ENCODE assay signal across 9 cellular contexts in genomic region chr6:22470454-22471368, GRCh38.
DNase-seq lines count a peak whose midpoint lies in the region; ATAC-seq and TF ChIP-seq lines count a peak whose summit lies in the region.
"Had no signal": no experiment of that assay in that cellular context is flagged by ENCODE, and none has a peak within 500 bp of the region (broad histone marks: within the 10 kb centered on the region; RNA-seq: fewer than 3 reads in every experiment).

No MANE protein-coding gene starts in this region.

- no peak overlapping the region for H3K4me3 Mint-ChIP-seq in progenitor cell of endocrine pancreas (ENCODE audit: low read depth)
- H3K4me3 Mint-ChIP-seq in activated T-cell treated with anti-CD3 and anti-CD28 coated beads, Interleukin-2, amount 50 U/mL, for 24 hours, result no peak overlapping the region
- H3K4me3 Mint-ChIP-seq in stimulated activated memory B cell treated with anti-CD40 and anti-IgM and Interleukin-4, amounts not matched to agents 10 μg/mL and 1 μg/mL and 100 μg/mL, for 72 hours, result no peak overlapping the region
- H3K4me3 Mint-ChIP-seq: activated T-cell treated with anti-CD3 and anti-CD28 coated beads, Interleukin-2, amount 50 U/mL, for 72 hours had no signal

- H3K4me3 ChIP-seq in epithelial cell of proximal tubule (ENCODE audit: low read depth, low read length), result no peak overlapping the region

- ATAC-seq in HG02938 (IDR thresholded peaks at IDR 0.05; ENCODE audit: unreplicated experiment), result no peak
- ATAC-seq in stimulated activated memory B cell treated with anti-CD40 and anti-IgM and Interleukin-4, amounts not matched to agents 10 μg/mL and 1 μg/mL and 100 μg/mL, for 72 hours, result no peak
- ATAC-seq: activated T-cell treated with anti-CD3 and anti-CD28 coated beads, Interleukin-2, amount 50 U/mL, for 72 hours had no signal

- H3K27me3 Mint-ChIP-seq in progenitor cell of endocrine pancreas, result no peaks in the 10 kb centered on the region
- no peaks in the 10 kb centered on the region for H3K27me3 Mint-ChIP-seq in activated T-cell treated with anti-CD3 and anti-CD28 coated beads, Interleukin-2, amount 50 U/mL, for 24 hours
- H3K27me3 Mint-ChIP-seq in stimulated activated memory B cell treated with anti-CD40 and anti-IgM and Interleukin-4, amounts not matched to agents 10 μg/mL and 1 μg/mL and 100 μg/mL, for 72 hours, result no peaks in the 10 kb centered on the region

- H3K27ac Mint-ChIP-seq in progenitor cell of endocrine pancreas, result peak overlapping the region; percentile 30
- no peak overlapping the region for H3K27ac Mint-ChIP-seq in activated T-cell treated with anti-CD3 and anti-CD28 coated beads, Interleukin-2, amount 50 U/mL, for 24 hours
- no peak overlapping the region for H3K27ac Mint-ChIP-seq in stimulated activated memory B cell treated with anti-CD40 and anti-IgM and Interleukin-4, amounts not matched to agents 10 μg/mL and 1 μg/mL and 100 μg/mL, for 72 hours
- H3K27ac Mint-ChIP-seq: activated T-cell treated with anti-CD3 and anti-CD28 coated beads, Interleukin-2, amount 50 U/mL, for 72 hours had no signal

- H3K4me1 Mint-ChIP-seq in progenitor cell of endocrine pancreas (ENCODE audit: low read depth), result peaks cover 39% of the 10 kb centered on the region
- no peaks in the 10 kb centered on the region for H3K4me1 Mint-ChIP-seq in activated T-cell treated with anti-CD3 and anti-CD28 coated beads, Interleukin-2, amount 50 U/mL, for 24 hours (ENCODE audit: low read depth)
- H3K4me1 Mint-ChIP-seq in stimulated activated memory B cell treated with anti-CD40 and anti-IgM and Interleukin-4, amounts not matched to agents 10 μg/mL and 1 μg/mL and 100 μg/mL, for 72 hours, result no peaks in the 10 kb centered on the region

- TF ChIP-seq CTCF in epithelial cell of proximal tubule (conservative IDR thresholded peaks at IDR 0.05; ENCODE audit: low read depth, low read length) (peak; percentile 41), progenitor cell of endocrine pancreas (IDR thresholded peaks at IDR 0.05; ENCODE audit: unreplicated experiment) (peak; percentile 31)

- peaks cover 3% of the 10 kb centered on the region for H3K36me3 Mint-ChIP-seq in progenitor cell of endocrine pancreas (ENCODE audit: insufficient read depth)
- H3K36me3 Mint-ChIP-seq in activated T-cell treated with anti-CD3 and anti-CD28 coated beads, Interleukin-2, amount 50 U/mL, for 24 hours (ENCODE audit: low read depth), result no peaks in the 10 kb centered on the region
- H3K36me3 Mint-ChIP-seq in stimulated activated memory B cell treated with anti-CD40 and anti-IgM and Interleukin-4, amounts not matched to agents 10 μg/mL and 1 μg/mL and 100 μg/mL, for 72 hours, result no peaks in the 10 kb centered on the region

- DNase-seq in Daoy (ENCODE audit: low read depth), result peak; percentile 65
- peak; percentile 9 for DNase-seq in NCI-H526 treated with DMSO at 0.1 percent for 48 hours (lab: John Stamatoyannopoulos, UW)
- no peak for DNase-seq in epithelial cell of proximal tubule (ENCODE audit: low read depth)
- DNase-seq in progenitor cell of endocrine pancreas (ENCODE audit: low spot score, unreplicated experiment), result no peak
- no peak for DNase-seq in activated T-cell treated with anti-CD3 and anti-CD28 coated beads, Interleukin-2, amount 50 U/mL, for 24 hours
- DNase-seq in mesenteric fat pad (ENCODE audit: low spot score), result no peak
- DNase-seq: activated T-cell treated with anti-CD3 and anti-CD28 coated beads, Interleukin-2, amount 50 U/mL, for 72 hours had no signal

- peaks cover 9% of the 10 kb centered on the region for H3K9me3 Mint-ChIP-seq in progenitor cell of endocrine pancreas (ENCODE audit: low read depth)
- H3K9me3 Mint-ChIP-seq in activated T-cell treated with anti-CD3 and anti-CD28 coated beads, Interleukin-2, amount 50 U/mL, for 24 hours, result peaks cover 5% of the 10 kb centered on the region
- peaks cover 7% of the 10 kb centered on the region for H3K9me3 Mint-ChIP-seq in stimulated activated memory B cell treated with anti-CD40 and anti-IgM and Interleukin-4, amounts not matched to agents 10 μg/mL and 1 μg/mL and 100 μg/mL, for 72 hours

Comparison
In these comparisons a context has a peak if more than half of its experiments do, and no peak if none do; other contexts are left out.
1. DNase-seq: peak in Daoy (single experiment) and NCI-H526 treated with DMSO at 0.1 percent for 48 hours (single experiment); none in epithelial cell of proximal tubule (single experiment), progenitor cell of endocrine pancreas (single experiment), activated T-cell treated with anti-CD3 and anti-CD28 coated beads, Interleukin-2, amount 50 U/mL, for 24 hours (single experiment) and mesenteric fat pad (single experiment).